Comparison of ENCODE assay signal across 2 cellular contexts in genomic region chr10:109931153-109931552, GRCh38.
TF ChIP-seq lines count a peak whose summit lies in the region.

No MANE protein-coding gene starts in this region.

TF ChIP-seq in liver, 16 proteins besides CTCF, POLR2A, EP300 and RAD21:
- TF ChIP-seq EGR1 (IDR thresholded peaks at IDR 0.05; ENCODE audit: low read depth in 2 of 2): no peak
- TF ChIP-seq GABPA (IDR thresholded peaks at IDR 0.05 in 1 of 2, conservative IDR thresholded peaks at IDR 0.05 in 1 of 2): no peak
- TF ChIP-seq FOXA1 (IDR thresholded peaks at IDR 0.05): no peak
- peak; percentile 18 for TF ChIP-seq FOXA2 (IDR thresholded peaks at IDR 0.05)
- TF ChIP-seq TAF1 (conservative IDR thresholded peaks at IDR 0.05): no peak
- TF ChIP-seq REST (IDR thresholded peaks at IDR 0.05): no peak
- no peak for TF ChIP-seq YY1 (IDR thresholded peaks at IDR 0.05)
- no peak for TF ChIP-seq NR2F2 (IDR thresholded peaks at IDR 0.05)
- no peak for TF ChIP-seq HNF4G (IDR thresholded peaks at IDR 0.05)
- TF ChIP-seq, protein P1, sequence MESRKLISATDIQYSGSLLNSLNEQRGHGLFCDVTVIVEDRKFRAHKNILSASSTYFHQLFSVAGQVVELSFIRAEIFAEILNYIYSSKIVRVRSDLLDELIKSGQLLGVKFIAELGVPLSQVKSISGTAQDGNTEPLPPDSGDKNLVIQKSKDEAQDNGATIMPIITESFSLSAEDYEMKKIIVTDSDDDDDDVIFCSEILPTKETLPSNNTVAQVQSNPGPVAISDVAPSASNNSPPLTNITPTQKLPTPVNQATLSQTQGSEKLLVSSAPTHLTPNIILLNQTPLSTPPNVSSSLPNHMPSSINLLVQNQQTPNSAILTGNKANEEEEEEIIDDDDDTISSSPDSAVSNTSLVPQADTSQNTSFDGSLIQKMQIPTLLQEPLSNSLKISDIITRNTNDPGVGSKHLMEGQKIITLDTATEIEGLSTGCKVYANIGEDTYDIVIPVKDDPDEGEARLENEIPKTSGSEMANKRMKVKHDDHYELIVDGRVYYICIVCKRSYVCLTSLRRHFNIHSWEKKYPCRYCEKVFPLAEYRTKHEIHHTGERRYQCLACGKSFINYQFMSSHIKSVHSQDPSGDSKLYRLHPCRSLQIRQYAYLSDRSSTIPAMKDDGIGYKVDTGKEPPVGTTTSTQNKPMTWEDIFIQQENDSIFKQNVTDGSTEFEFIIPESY (IDR thresholded peaks at IDR 0.05): no peak
- no peak for TF ChIP-seq MAX (IDR thresholded peaks at IDR 0.05)
- no peak for TF ChIP-seq SP1 (IDR thresholded peaks at IDR 0.05)
- TF ChIP-seq ATF3 (IDR thresholded peaks at IDR 0.05): no peak
- TF ChIP-seq JUND (IDR thresholded peaks at IDR 0.05): peak in 1 of 2 donors; percentile 53
- peak in 1 of 2 donors; percentile 39 for TF ChIP-seq HNF4A (conservative IDR thresholded peaks at IDR 0.05)
- peak in 1 of 2 donors; percentile 49 for TF ChIP-seq RXRA (IDR thresholded peaks at IDR 0.05)
TF ChIP-seq in liver: peak in this region for 4.

TF ChIP-seq in HepG2, 621 proteins besides CTCF, POLR2A, EP300 and RAD21:
- TF ChIP-seq ZNF761 (CRISPR knock-in tag; conservative IDR thresholded peaks at IDR 0.05) (no peak), TMF1 (CRISPR knock-in tag; IDR thresholded peaks at IDR 0.05; ENCODE audit: low read depth) (no peak), FOSL1 (CRISPR knock-in tag; IDR thresholded peaks at IDR 0.05; ENCODE audit: borderline replicate concordance) (no peak), ZNF569 (CRISPR knock-in tag; IDR thresholded peaks at IDR 0.05; ENCODE audit: borderline replicate concordance) (no peak), ZNF207 (IDR thresholded peaks at IDR 0.05; ENCODE audit: borderline replicate concordance) (no peak), ZNF362 (CRISPR knock-in tag; IDR thresholded peaks at IDR 0.05; ENCODE audit: borderline replicate concordance) (no peak), KLF12 (CRISPR knock-in tag; IDR thresholded peaks at IDR 0.05; ENCODE audit: borderline replicate concordance) (no peak), SKIL (CRISPR knock-in tag; IDR thresholded peaks at IDR 0.05; ENCODE audit: borderline replicate concordance) (no peak), GLI4 (CRISPR knock-in tag; IDR thresholded peaks at IDR 0.05; ENCODE audit: borderline replicate concordance) (no peak), REXO4 (CRISPR knock-in tag; IDR thresholded peaks at IDR 0.05; ENCODE audit: borderline replicate concordance) (no peak), PITX1 (CRISPR knock-in tag; IDR thresholded peaks at IDR 0.05) (no peak), PHF5A (CRISPR knock-in tag; IDR thresholded peaks at IDR 0.05; ENCODE audit: low read depth, unreplicated experiment) (no peak), FOXP4 (CRISPR knock-in tag; IDR thresholded peaks at IDR 0.05) (no peak), ZNF546 (CRISPR knock-in tag; conservative IDR thresholded peaks at IDR 0.05) (no peak), HMG20B (CRISPR knock-in tag; conservative IDR thresholded peaks at IDR 0.05) (no peak), ZNF720 (CRISPR knock-in tag; IDR thresholded peaks at IDR 0.05) (no peak), ZNF251 (CRISPR knock-in tag; IDR thresholded peaks at IDR 0.05) (no peak)
